In the genomic region with DNA sequence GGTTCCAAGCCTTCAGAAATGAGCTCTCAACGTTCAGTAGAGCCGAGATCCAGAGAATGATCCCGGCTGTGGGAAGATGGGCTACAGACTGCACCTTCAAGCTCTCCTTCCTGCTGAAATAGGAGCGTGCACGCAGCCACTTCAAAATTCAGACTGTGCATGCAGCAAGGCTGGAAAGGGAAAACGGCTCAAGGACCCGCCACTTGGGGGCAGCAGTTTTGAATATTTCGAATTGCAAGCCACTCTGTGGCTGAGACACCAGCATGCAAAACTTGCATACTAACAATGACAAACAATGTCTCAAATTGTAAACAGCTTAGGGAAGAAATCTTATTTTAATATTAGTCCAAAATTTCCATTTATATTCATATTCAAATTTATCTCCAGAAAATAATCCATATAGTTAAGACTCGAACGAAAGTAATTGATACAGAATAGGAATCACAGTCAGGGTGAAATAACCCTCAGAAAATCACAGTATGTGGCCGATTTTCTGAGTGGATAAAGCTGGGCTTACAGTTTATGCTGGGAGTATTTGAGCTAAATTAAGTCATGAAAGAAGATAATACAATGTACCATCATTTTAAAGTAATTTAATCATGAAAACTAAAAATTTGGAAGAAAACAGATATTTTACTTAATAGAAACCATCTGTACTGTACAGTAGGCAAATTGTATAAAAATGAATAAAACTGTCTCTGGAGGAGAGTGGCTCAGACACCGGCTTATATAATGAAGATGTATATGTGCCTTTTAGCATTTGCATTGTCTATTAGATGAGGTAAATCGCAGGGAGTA, we compare ENCODE assay signal across 7 cellular contexts.
DNase-seq lines count a peak whose midpoint lies in the region; ATAC-seq and TF ChIP-seq lines count a peak whose summit lies in the region.

No MANE protein-coding gene starts in this region.

- peak; percentile 72 for DNase-seq in GM03348 (ENCODE audit: low spot score)
- peak; percentile 64 for DNase-seq in PC-3
- DNase-seq in activated naive CD4-positive, alpha-beta T cell treated with Interleukin-2 at 50 U/mL for 16 hours, result peak; percentile 49
- peak; percentile 39 to 79 (median 44) for DNase-seq in heart left ventricle
- DNase-seq in sciatic nerve (ENCODE audit: low spot score), result peak; percentile 86

- TF ChIP-seq POLR2A in heart left ventricle (IDR thresholded peaks at IDR 0.05), result no peak

- H3K79me2 ChIP-seq in PC-3 (ENCODE audit: low read length), result no peaks in the 10 kb centered on the region

- H3K36me3 ChIP-seq in PC-3 (ENCODE audit: low read depth, low read length) (no peaks in the 10 kb centered on the region), heart left ventricle (no peaks in the 10 kb centered on the region)

- intact Hi-C loops in PC-3 (cut with micrococcal nuclease), result no loop called here
- intact Hi-C loops in heart left ventricle (cut with DNase I), result loop anchor here in 4 of 10 donors (5.0 to 10.0 kb wide), 5 partner anchors 268 to 1711 kb away; no protein-coding TSS in a partner anchor
- intact Hi-C loops in sciatic nerve (cut with DNase I), result no loop called here

- H4K20me1 ChIP-seq in PC-3 (ENCODE audit: low read length), result no peaks in the 10 kb centered on the region

- H3K4me3 ChIP-seq in PC-3 (ENCODE audit: low read length) (no peak overlapping the region), heart left ventricle (no peak overlapping the region)

- POLR2A ChIA-PET in PC-3 (lab: Charles Lee; ENCODE audit: unreplicated experiment), result no interaction called here

- H3K9me3 ChIP-seq in PC-3 (ENCODE audit: low read length), result no peaks in the 10 kb centered on the region
- no peaks in the 10 kb centered on the region for H3K9me3 ChIP-seq in heart left ventricle

- H3K27ac ChIP-seq in PC-3 (ENCODE audit: low read length), result no peak overlapping the region
- H3K27ac ChIP-seq in heart left ventricle, result no peak overlapping the region

- no peak overlapping the region for H3K9ac ChIP-seq in PC-3 (ENCODE audit: low read length)

- H3K27me3 ChIP-seq in PC-3 (ENCODE audit: low read length), result no peaks in the 10 kb centered on the region; the same call in none of the 2 replicates
- H3K27me3 ChIP-seq in heart left ventricle, result peaks cover 7 to 75% (median 31%) of the 10 kb centered on the region in 9 donors

- no TSS peak for BruUV-seq in PC-3 (replicated peaks; lab: Mats Ljungman, UMichigan)

- H3K4me2 ChIP-seq in PC-3 (ENCODE audit: low read length), result no peak overlapping the region

- TF ChIP-seq CTCF in PC-3 (conservative IDR thresholded peaks at IDR 0.05; ENCODE audit: low read depth, low read length), result peak; percentile 67
- TF ChIP-seq CTCF in heart left ventricle (IDR thresholded peaks at IDR 0.05), result peak; percentile 44 to 76 (median 59)

- ATAC-seq in HG02973 (IDR thresholded peaks at IDR 0.05; ENCODE audit: unreplicated experiment) (peak; percentile 58), PC-3 (peak; percentile 72), heart left ventricle (peak in 3 of 4 donors; percentile 31 to 64 (median 60)), sciatic nerve (peak; percentile 73)
- ATAC-seq in activated CD4-positive, CD25-positive, alpha-beta regulatory T cell treated with anti-CD3 and anti-CD28 coated beads, Interleukin-2, amount 50 U/mL, for 24 hours, result no peak

- CTCF ChIA-PET in PC-3 (lab: Charles Lee), result no interaction called here

- no peak overlapping the region for H2AFZ ChIP-seq in PC-3 (ENCODE audit: low read length)

- WGBS in heart left ventricle, 4 donors, result 31 to 35% (median 35%) methylated on average over 13 of the region's 13 CpGs

- H3K4me1 ChIP-seq in PC-3 (ENCODE audit: insufficient read depth, low read length) (no peaks in the 10 kb centered on the region), heart left ventricle (no peaks in the 10 kb centered on the region)

- no peaks in the 10 kb centered on the region for H3K9me2 ChIP-seq in PC-3 (replicated peaks; ENCODE audit: low read length)

- H3F3A ChIP-seq in PC-3 (ENCODE audit: low read length, unreplicated experiment), result no peaks in the 10 kb centered on the region

Comparison
In these comparisons a context has a peak if more than half of its experiments do, and no peak if none do; other contexts are left out.
1. ATAC-seq: peak in HG02973 (single experiment), PC-3 (single experiment), heart left ventricle (3 of 4) and sciatic nerve (single experiment); none in activated CD4-positive, CD25-positive, alpha-beta regulatory T cell treated with anti-CD3 and anti-CD28 coated beads, Interleukin-2, amount 50 U/mL, for 24 hours (0 of 2).
2. Peak in every context shown above with its lines, with median percentiles within 50 percentile points of each other: DNase-seq.